18 cellular contexts compared by ENCODE assay signal in genomic region chr1:33438364-33439145, GRCh38.
"Had no signal": no experiment of that assay in that cellular context is flagged by ENCODE, and none has a peak within 500 bp of the region (broad histone marks: within the 10 kb centered on the region; RNA-seq: fewer than 3 reads in every experiment).

No MANE protein-coding gene starts in this region.

- H3K4me3 ChIP-seq: lower lobe of right lung, thyroid gland had no signal

- H3K9me3 Mint-ChIP-seq: activated CD4-positive, alpha-beta memory T cell treated with anti-CD3 and anti-CD28 coated beads, Interleukin-2, amount 10 ng/mL, durations not matched to agents 7 days and 5 days; activated naive CD4-positive, alpha-beta T cell treated with anti-CD3 and anti-CD28 coated beads, Interleukin-2, amount 50 U/mL, for 24 hours; neural crest cell had no signal

- H3K27ac ChIP-seq: lower lobe of right lung, thyroid gland had no signal

- H3K27me3 Mint-ChIP-seq: progenitor cell of endocrine pancreas had no signal

- H3K27ac Mint-ChIP-seq: activated CD4-positive, alpha-beta memory T cell treated with anti-CD3 and anti-CD28 coated beads, Interleukin-2, amount 10 ng/mL, durations not matched to agents 7 days and 5 days; activated naive CD4-positive, alpha-beta T cell treated with anti-CD3 and anti-CD28 coated beads, Interleukin-2, amount 50 U/mL, for 24 hours; progenitor cell of endocrine pancreas had no signal

- H3K9me3 ChIP-seq: lower lobe of right lung, thyroid gland had no signal

- H3K4me1 ChIP-seq: thyroid gland had no signal

- ATAC-seq: lower lobe of right lung had no signal

- H3K27me3 ChIP-seq: thyroid gland had no signal

- DNase-seq: activated CD4-positive, alpha-beta memory T cell treated with anti-CD3 and anti-CD28 coated beads, Interleukin-2, amount 10 ng/mL, durations not matched to agents 7 days and 5 days; activated CD4-positive, alpha-beta T cell treated with anti-CD3 and anti-CD28 coated beads for 48 hours; activated CD4-positive, CD25-positive, alpha-beta regulatory T cell; activated CD8-positive, alpha-beta memory T cell treated with anti-CD3 and anti-CD28 coated beads, Interleukin-2, amount 50 U/mL, for 4 hours; activated gamma-delta T cell; activated T-cell treated with anti-CD3 and anti-CD28 coated beads, Interleukin-2, amount 50 U/mL, for 48 hours; effector memory CD4-positive, alpha-beta T cell; foreskin melanocyte; hypothalamus; lower lobe of right lung; stimulated activated CD4-positive, alpha-beta T cell treated with anti-CD3 and anti-CD28 coated beads, Interleukin-12 subunit alpha, Interleukin-12 subunit beta, amount 100 ng/mL, for 4 hours; stimulated activated CD4-positive, alpha-beta T cell treated with anti-CD3 and anti-CD28 coated beads, Interleukin-1b, Interleukin-23, amount 100 ng/mL, for 48 hours; stimulated activated CD8-positive, alpha-beta memory T cell treated with anti-CD3 and anti-CD28 coated beads, Interleukin-4, amount 100 ng/mL, for 48 hours; stimulated activated naive CD4-positive, alpha-beta T cell; thyroid gland had no signal

- H3K4me3 Mint-ChIP-seq: activated CD4-positive, alpha-beta memory T cell treated with anti-CD3 and anti-CD28 coated beads, Interleukin-2, amount 10 ng/mL, durations not matched to agents 7 days and 5 days; activated naive CD4-positive, alpha-beta T cell treated with anti-CD3 and anti-CD28 coated beads, Interleukin-2, amount 50 U/mL, for 24 hours; neural crest cell had no signal

- H3K4me1 Mint-ChIP-seq: activated naive CD4-positive, alpha-beta T cell treated with anti-CD3 and anti-CD28 coated beads, Interleukin-2, amount 50 U/mL, for 24 hours had no signal

- H3K36me3 ChIP-seq: lower lobe of right lung, thyroid gland had no signal

- H3K36me3 Mint-ChIP-seq: activated naive CD4-positive, alpha-beta T cell treated with anti-CD3 and anti-CD28 coated beads, Interleukin-2, amount 50 U/mL, for 24 hours had no signal
